In the genomic region with DNA sequence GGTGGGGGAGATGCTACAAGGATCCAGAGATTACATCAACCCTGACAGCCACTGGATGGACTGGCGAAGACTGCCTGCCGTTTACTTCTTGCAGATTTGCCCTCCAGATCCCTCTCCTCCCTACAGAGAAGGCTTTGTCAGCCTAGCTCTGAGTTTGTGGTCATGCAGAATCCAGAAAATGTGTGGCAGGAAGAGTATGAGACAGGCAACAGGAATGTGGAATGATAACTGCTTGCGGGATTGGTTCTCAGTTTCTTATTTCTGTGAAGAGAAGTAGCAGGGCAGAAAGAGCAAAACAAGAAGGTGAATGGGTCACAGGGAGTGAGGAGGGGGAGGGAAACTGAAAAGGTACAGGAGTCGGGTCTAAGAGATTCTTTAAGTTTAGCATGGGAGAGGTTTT, we compare ENCODE assay signal across 11 cellular contexts.
DNase-seq lines count a peak whose midpoint lies in the region; ATAC-seq and TF ChIP-seq lines count a peak whose summit lies in the region.
"Had no signal": no experiment of that assay in that cellular context is flagged by ENCODE, and none has a peak within 500 bp of the region (broad histone marks: within the 10 kb centered on the region; RNA-seq: fewer than 3 reads in every experiment).

No MANE protein-coding gene starts in this region.

- H3K9me3 ChIP-seq in osteoblast (ENCODE audit: low read depth, low read length) = no peaks in the 10 kb centered on the region
- H3K9me3 ChIP-seq: HAP-1 had no signal

- no peak overlapping the region for H3K4me3 ChIP-seq in osteoblast (ENCODE audit: insufficient read depth, low read length)
- H3K4me3 ChIP-seq: HAP-1 had no signal

- TF ChIP-seq CTCF in osteoblast (IDR thresholded peaks at IDR 0.05; ENCODE audit: extremely low read depth, low read depth, low read length) = no peak

- no peaks in the 10 kb centered on the region for H3K79me2 ChIP-seq in osteoblast (ENCODE audit: insufficient read depth, low read length)

- H3K36me3 ChIP-seq in osteoblast (ENCODE audit: insufficient read depth, low read length) = no peaks in the 10 kb centered on the region
- H3K36me3 ChIP-seq: HAP-1 had no signal

- DNase-seq in Daoy (ENCODE audit: low read depth) = peak; percentile 92
- peak; percentile 94 for DNase-seq in RPMI7951 (ENCODE audit: low read depth)
- DNase-seq in epithelial cell of prostate (ENCODE audit: low read depth, low spot score) = peak; percentile 44
- DNase-seq in osteoblast (ENCODE audit: insufficient read length, low spot score, missing footprints) = peak; percentile 88
- DNase-seq in activated naive CD4-positive, alpha-beta T cell treated with anti-CD3 and anti-CD28 coated beads, Interleukin-2, amount 10 ng/mL, durations not matched to agents 7 days and 5 days = no peak
- no peak for DNase-seq in stimulated activated naive CD8-positive, alpha-beta T cell treated with anti-CD3 and anti-CD28 coated beads, Interleukin-15, Interleukin-2, amounts not matched to agents 100 U/mL and 50 U/mL, for 24 hours
- DNase-seq in NCI-H524 (lab: John Stamatoyannopoulos, UW) = no peak
- DNase-seq: caudate nucleus, DMS 273 treated with DMSO at 0.1 percent for 48 hours had no signal

- no peaks in the 10 kb centered on the region for H3K27me3 Mint-ChIP-seq in activated naive CD4-positive, alpha-beta T cell treated with anti-CD3 and anti-CD28 coated beads, Interleukin-2, amount 10 ng/mL, durations not matched to agents 7 days and 5 days

- H3K9me3 Mint-ChIP-seq in activated naive CD4-positive, alpha-beta T cell treated with anti-CD3 and anti-CD28 coated beads, Interleukin-2, amount 10 ng/mL, durations not matched to agents 7 days and 5 days = no peaks in the 10 kb centered on the region

- H3K27me3 ChIP-seq in osteoblast (ENCODE audit: insufficient read depth, low read length) = no peaks in the 10 kb centered on the region

- peaks cover 61% of the 10 kb centered on the region for H3K4me1 ChIP-seq in osteoblast (ENCODE audit: insufficient read depth, low read length)
- H3K4me1 ChIP-seq: HAP-1 had no signal

- no peak overlapping the region for H3K4me3 Mint-ChIP-seq in activated naive CD4-positive, alpha-beta T cell treated with anti-CD3 and anti-CD28 coated beads, Interleukin-2, amount 10 ng/mL, durations not matched to agents 7 days and 5 days

- H3K27ac ChIP-seq in epithelial cell of prostate (peak overlapping the region; percentile 61), osteoblast (ENCODE audit: low read depth, low read length) (peak overlapping the region; percentile 66)

- no peak for ATAC-seq in GM18867 (IDR thresholded peaks at IDR 0.05; ENCODE audit: unreplicated experiment)
- no peak for ATAC-seq in stimulated activated naive CD8-positive, alpha-beta T cell treated with anti-CD3 and anti-CD28 coated beads, Interleukin-15, Interleukin-2, amounts not matched to agents 100 U/mL and 50 U/mL, for 24 hours

- H2AFZ ChIP-seq in osteoblast (ENCODE audit: low read length) = peak overlapping the region; percentile 49

- no peak overlapping the region for H3K27ac Mint-ChIP-seq in activated naive CD4-positive, alpha-beta T cell treated with anti-CD3 and anti-CD28 coated beads, Interleukin-2, amount 10 ng/mL, durations not matched to agents 7 days and 5 days

- H4K20me1 ChIP-seq in osteoblast (ENCODE audit: insufficient read depth, low read length) = no peaks in the 10 kb centered on the region

- H3K36me3 Mint-ChIP-seq in activated naive CD4-positive, alpha-beta T cell treated with anti-CD3 and anti-CD28 coated beads, Interleukin-2, amount 10 ng/mL, durations not matched to agents 7 days and 5 days = no peaks in the 10 kb centered on the region

- CTCF ChIA-PET in activated naive CD4-positive, alpha-beta T cell treated with anti-CD3 and anti-CD28 coated beads, Interleukin-2, amount 10 ng/mL, durations not matched to agents 7 days and 5 days (lab: Charles Lee) = no interaction called here

- no peaks in the 10 kb centered on the region for H3K4me1 Mint-ChIP-seq in activated naive CD4-positive, alpha-beta T cell treated with anti-CD3 and anti-CD28 coated beads, Interleukin-2, amount 10 ng/mL, durations not matched to agents 7 days and 5 days

- peak overlapping the region; percentile 42 for H3K4me2 ChIP-seq in osteoblast (ENCODE audit: insufficient read depth, low read length)

Comparison
In these comparisons a context has a peak if more than half of its experiments do, and no peak if none do; other contexts are left out.
1. DNase-seq: peak in Daoy (single experiment), RPMI7951 (single experiment), epithelial cell of prostate (single experiment) and osteoblast (single experiment); none in activated naive CD4-positive, alpha-beta T cell treated with anti-CD3 and anti-CD28 coated beads, Interleukin-2, amount 10 ng/mL, durations not matched to agents 7 days and 5 days (single experiment), stimulated activated naive CD8-positive, alpha-beta T cell treated with anti-CD3 and anti-CD28 coated beads, Interleukin-15, Interleukin-2, amounts not matched to agents 100 U/mL and 50 U/mL, for 24 hours (single experiment) and NCI-H524 (0 of 2).